13 cellular contexts compared by ENCODE assay signal in the genomic region with DNA sequence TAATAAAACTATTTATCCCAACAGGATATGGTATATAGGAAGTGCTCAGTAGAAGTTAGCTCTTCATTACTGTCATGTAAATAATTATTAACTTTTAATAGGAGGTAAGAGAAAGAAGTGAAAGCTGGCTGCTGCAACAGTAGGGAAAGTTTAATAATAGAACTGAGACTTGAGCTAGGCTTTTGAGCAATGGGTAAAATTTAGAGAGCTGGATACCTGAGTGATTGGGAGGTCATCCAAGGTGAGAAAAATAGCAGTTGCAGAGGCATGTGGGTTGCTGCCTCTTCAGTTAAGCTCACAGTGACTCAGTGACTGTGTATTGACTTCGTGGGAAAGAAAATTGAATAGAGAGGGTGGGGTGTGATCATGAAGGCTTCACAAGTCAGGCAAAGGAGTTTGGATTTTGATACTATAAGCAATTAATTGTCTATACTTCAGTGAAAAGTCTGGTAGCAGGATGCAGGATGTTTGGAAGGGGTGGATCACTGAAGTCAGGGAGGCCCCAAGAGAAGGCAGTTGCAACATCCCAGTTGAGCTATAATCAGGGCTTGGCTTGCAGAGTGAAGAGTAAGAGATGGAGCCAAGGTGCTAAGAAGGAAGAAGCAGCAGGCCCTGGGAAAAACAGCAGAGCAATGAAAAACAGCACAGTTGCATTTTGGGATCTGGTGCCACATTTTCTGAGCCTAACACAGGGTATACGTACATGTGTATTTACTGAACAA.
DNase-seq lines count a peak whose midpoint lies in the region; ATAC-seq and TF ChIP-seq lines count a peak whose summit lies in the region.
"Had no signal": no experiment of that assay in that cellular context is flagged by ENCODE, and none has a peak within 500 bp of the region (broad histone marks: within the 10 kb centered on the region; RNA-seq: fewer than 3 reads in every experiment).

No MANE protein-coding gene starts in this region.

- peak overlapping the region; percentile 41 for H3K27ac ChIP-seq in psoas muscle
- H3K27ac ChIP-seq: KMS-11, Peyer's patch had no signal

- intact Hi-C loops in psoas muscle (cut with DNase I): no loop called here

- no peak overlapping the region for H3K4me3 ChIP-seq in psoas muscle
- H3K4me3 ChIP-seq: lung, Peyer's patch had no signal

- H3K9me3 ChIP-seq in psoas muscle: no peaks in the 10 kb centered on the region
- H3K9me3 ChIP-seq: Peyer's patch had no signal

- no peak for TF ChIP-seq CTCF in psoas muscle (IDR thresholded peaks at IDR 0.05)

- peak in 1 of 2 donors; percentile 30 for DNase-seq in psoas muscle
- no peak for DNase-seq in NK-92 (lab: John Stamatoyannopoulos, UW; ENCODE audit: unreplicated experiment)
- DNase-seq in UCSD-AML1 (lab: John Stamatoyannopoulos, UW; ENCODE audit: unreplicated experiment): no peak
- DNase-seq in stimulated activated CD4-positive, alpha-beta T cell treated with anti-CD3 and anti-CD28 coated beads, Interleukin-2, amount 100 ng/mL, for 24 hours: no peak
- DNase-seq in NCI-H774 (lab: John Stamatoyannopoulos, UW): no peak
- DNase-seq: erythroblast, NCI-H2171 treated with DMSO at 0.1 percent for 48 hours, Peyer's patch had no signal

- peak; percentile 81 for ATAC-seq in GM18907 (IDR thresholded peaks at IDR 0.05; ENCODE audit: unreplicated experiment)
- peak; percentile 65 for ATAC-seq in HG03139 (IDR thresholded peaks at IDR 0.05; ENCODE audit: unreplicated experiment)
- ATAC-seq in esophagus mucosa: peak; percentile 90
- ATAC-seq in psoas muscle: peak; percentile 68 to 92 (median 81)

- peaks cover 28% of the 10 kb centered on the region for H3K4me1 ChIP-seq in psoas muscle
- H3K4me1 ChIP-seq: Peyer's patch had no signal

- H3K36me3 ChIP-seq in psoas muscle (ENCODE audit: insufficient read depth in 1 of 2, low read depth in 1 of 2): no peaks in the 10 kb centered on the region
- H3K36me3 ChIP-seq: Peyer's patch had no signal

- H3K27me3 ChIP-seq in psoas muscle (ENCODE audit: insufficient read depth in 3 of 3, low read length in 2 of 3): no peaks in the 10 kb centered on the region
- H3K27me3 ChIP-seq: Peyer's patch had no signal

- 24 to 30% (median 25%) methylated on average over 2 of the region's 2 CpGs for WGBS in psoas muscle, 3 donors
